ENCODE assay signal across 13 cellular contexts in genomic region chr21:37787456-37787855, GRCh38.
DNase-seq lines count a peak whose midpoint lies in the region; ATAC-seq, FAIRE-seq and TF ChIP-seq lines count a peak whose summit lies in the region.
"Had no signal": no experiment of that assay in that cellular context is flagged by ENCODE, and none has a peak within 500 bp of the region (broad histone marks: within the 10 kb centered on the region; RNA-seq: fewer than 3 reads in every experiment).

No MANE protein-coding gene starts in this region.

- H3K36me3 ChIP-seq in mammary epithelial cell (ENCODE audit: insufficient read depth, low read length) = no peaks in the 10 kb centered on the region
- no peaks in the 10 kb centered on the region for H3K36me3 ChIP-seq in keratinocyte (ENCODE audit: control insufficient read depth in 2 of 2, extremely low read depth in 1 of 2, insufficient read depth in 2 of 2, low read length in 2 of 2)

- in situ Hi-C loops in mammary epithelial cell (cut with MboI; ENCODE audit: low sequenced_read_pairs in 2 of 2) = no loop called here

- DNase-seq in A549 (ENCODE audit: low read depth in 1 of 2, low spot score in 1 of 2) = peak; percentile 5 to 53
- DNase-seq in HS-5 (ENCODE audit: low read depth) = peak; percentile 77
- DNase-seq in mammary epithelial cell = peak; percentile 61
- peak; percentile 55 for DNase-seq in keratinocyte (ENCODE audit: low read depth, low spot score)
- DNase-seq in NCI-H524 treated with DMSO at 0.1 percent for 48 hours (lab: John Stamatoyannopoulos, UW) = no peak
- no peak for DNase-seq in GM19238 (ENCODE audit: insufficient read length, low spot score)
- DNase-seq: activated CD8-positive, alpha-beta memory T cell treated with anti-CD3 and anti-CD28 coated beads for 24 hours; DMS79; effector CD4-positive, alpha-beta T cell had no signal

- no peaks in the 10 kb centered on the region for H3K9me3 ChIP-seq in A549
- peaks cover 4% of the 10 kb centered on the region for H3K9me3 ChIP-seq in mammary epithelial cell (replicated peaks; ENCODE audit: insufficient read depth, low read length)
- H3K9me3 ChIP-seq in keratinocyte (ENCODE audit: control insufficient read depth, low read depth, low read length) = peaks cover 2% of the 10 kb centered on the region

- POLR2A ChIA-PET in A549 (lab: Yijun Ruan, JAX) = no interaction called here

- CTCF ChIA-PET in A549 (lab: Yijun Ruan, JAX) (interaction anchor here (0.6 to 1.1 kb wide), 3 partner anchors 9 to 92 kb away, joined by 3 read pairs; no protein-coding TSS in a partner anchor), mammary epithelial cell (lab: Charles Lee; ENCODE audit: low non-redundant PET) (no interaction called here)

- no peaks in the 10 kb centered on the region for H3K9me1 ChIP-seq in keratinocyte (ENCODE audit: control insufficient read depth, extremely low read depth, insufficient read depth, low read length)

- TF ChIP-seq RAD21 in A549 (conservative IDR thresholded peaks at IDR 0.05 in 1 of 2, IDR thresholded peaks at IDR 0.05 in 1 of 2) = no peak

- H3K27ac ChIP-seq in A549 = peak overlapping the region; percentile 10 to 60; a peak in 2 of 6 replicates
- no peak overlapping the region for H3K27ac ChIP-seq in mammary epithelial cell (ENCODE audit: insufficient read depth, low read depth, low read length)
- H3K27ac ChIP-seq in keratinocyte (ENCODE audit: control insufficient read depth, insufficient read depth, low read length) = peak overlapping the region; percentile 51
- H3K27ac ChIP-seq: skin epidermis had no signal

- H3K4me2 ChIP-seq in A549 (peak overlapping the region; percentile 14; the same call in 1 of the 3 replicates), mammary epithelial cell (ENCODE audit: insufficient read depth, low read depth, low read length) (no peak overlapping the region), keratinocyte (ENCODE audit: control insufficient read depth, extremely low read depth, insufficient read depth, low read depth, low read length) (peak overlapping the region; percentile 26)

- no peak for TF ChIP-seq EP300 in A549 (IDR thresholded peaks at IDR 0.05)

- ATAC-seq in A549 = peak; percentile 34 to 61; a peak in 4 of 6 replicates
- no peak for ATAC-seq in HG02571 (IDR thresholded peaks at IDR 0.05; ENCODE audit: unreplicated experiment)
- ATAC-seq in HG02610 (IDR thresholded peaks at IDR 0.05; ENCODE audit: unreplicated experiment) = no peak
- ATAC-seq: HCT116 had no signal

- BruUV-seq in mammary epithelial cell (replicated peaks; lab: Mats Ljungman, UMichigan) = no TSS peak

- dilution Hi-C loops in mammary epithelial cell (cut with HindIII; ENCODE audit: low sequenced_read_pairs) (no loop called here), keratinocyte (cut with MboI; ENCODE audit: extremely low pct_ligation_motif_present, low sequenced_read_pairs) (no loop called here)

- no peak overlapping the region for H3K4me3 ChIP-seq in A549
- H3K4me3 ChIP-seq in mammary epithelial cell (replicated peaks in 1 of 3; ENCODE audit: insufficient read depth in 1 of 3, low read depth in 2 of 3, low read length in 3 of 3) = no peak overlapping the region
- no peak overlapping the region for H3K4me3 ChIP-seq in keratinocyte (ENCODE audit: control insufficient read depth in 2 of 3, extremely low read depth in 1 of 3, insufficient read depth in 2 of 3, low read depth in 1 of 3, low read length in 3 of 3)
- H3K4me3 ChIP-seq: skin epidermis had no signal

- no peak for FAIRE-seq in A549 (lab: Jason Lieb, UNC)
- FAIRE-seq in keratinocyte (lab: Jason Lieb, UNC) = peak; percentile 82

- H2AFZ ChIP-seq in mammary epithelial cell (ENCODE audit: low read depth, low read length) (no peak overlapping the region), keratinocyte (ENCODE audit: control insufficient read depth, low read length) (no peak overlapping the region)

- no peaks in the 10 kb centered on the region for H3K27me3 ChIP-seq in mammary epithelial cell (ENCODE audit: insufficient read depth, low read length)
- H3K27me3 ChIP-seq in keratinocyte (ENCODE audit: control insufficient read depth, extremely low read depth, insufficient read depth, low read length) = no peaks in the 10 kb centered on the region

- H3K9ac ChIP-seq in mammary epithelial cell (ENCODE audit: insufficient read depth, low read length) (no peak overlapping the region), keratinocyte (ENCODE audit: control insufficient read depth, extremely low read depth, insufficient read depth, low read length) (no peak overlapping the region)

- H4K20me1 ChIP-seq in mammary epithelial cell (ENCODE audit: insufficient read depth, low read length) (no peaks in the 10 kb centered on the region), keratinocyte (ENCODE audit: control insufficient read depth, extremely low read depth, insufficient read depth, low read length) (no peaks in the 10 kb centered on the region)

- TF ChIP-seq CTCF in A549 (IDR thresholded peaks at IDR 0.05) (no peak), mammary epithelial cell (conservative IDR thresholded peaks at IDR 0.05 in 1 of 2, IDR thresholded peaks at IDR 0.05 in 1 of 2; ENCODE audit: extremely low read depth in 1 of 2, insufficient read depth in 1 of 2, low read depth in 1 of 2, low read length in 2 of 2) (no peak), keratinocyte (optimal IDR thresholded peaks at IDR 0.05 in 1 of 3, IDR thresholded peaks at IDR 0.05 in 1 of 3, conservative IDR thresholded peaks at IDR 0.05 in 1 of 3; ENCODE audit: extremely low read depth in 1 of 3, insufficient read depth in 2 of 3, low read length in 3 of 3) (no peak)

- H3K4me1 ChIP-seq in A549 = peaks cover 12% of the 10 kb centered on the region; the same call in 2 of the 3 replicates
- peaks cover 4% of the 10 kb centered on the region for H3K4me1 ChIP-seq in mammary epithelial cell (ENCODE audit: insufficient read depth, low read length)
- H3K4me1 ChIP-seq in keratinocyte (ENCODE audit: control insufficient read depth, extremely low read depth, insufficient read depth, low read length) = peaks cover 23% of the 10 kb centered on the region

- no peaks in the 10 kb centered on the region for H3K79me2 ChIP-seq in mammary epithelial cell (ENCODE audit: insufficient read depth, low read length)
- H3K79me2 ChIP-seq in keratinocyte (ENCODE audit: control insufficient read depth, insufficient read depth, low read length) = no peaks in the 10 kb centered on the region

- intact Hi-C loops in mammary epithelial cell (cut with micrococcal nuclease) = no loop called here

- TF ChIP-seq POLR2A in A549 (IDR thresholded peaks at IDR 0.05; ENCODE audit: low read length) = no peak

- 40% methylated on average over 1 of the region's 1 CpG for WGBS in A549 (ENCODE audit: missing lambda C conversion rate)
- WGBS in mammary epithelial cell (ENCODE audit: low coverage, missing lambda C conversion rate) = 71% methylated on average over 1 of the region's 1 CpG

TF ChIP-seq in A549, 52 proteins besides CTCF, POLR2A, EP300 and RAD21:
- 0 out of 2 replicates have a peak, but pooled peaks have one; percentile 17 for TF ChIP-seq JUNB (IDR thresholded peaks at IDR 0.05)
- no peak for TF ChIP-seq HMGXB4 (CRISPR knock-in tag; IDR thresholded peaks at IDR 0.05; ENCODE audit: borderline replicate concordance)
- TF ChIP-seq RARB (CRISPR knock-in tag; IDR thresholded peaks at IDR 0.05) = no peak
- TF ChIP-seq, protein P1, sequence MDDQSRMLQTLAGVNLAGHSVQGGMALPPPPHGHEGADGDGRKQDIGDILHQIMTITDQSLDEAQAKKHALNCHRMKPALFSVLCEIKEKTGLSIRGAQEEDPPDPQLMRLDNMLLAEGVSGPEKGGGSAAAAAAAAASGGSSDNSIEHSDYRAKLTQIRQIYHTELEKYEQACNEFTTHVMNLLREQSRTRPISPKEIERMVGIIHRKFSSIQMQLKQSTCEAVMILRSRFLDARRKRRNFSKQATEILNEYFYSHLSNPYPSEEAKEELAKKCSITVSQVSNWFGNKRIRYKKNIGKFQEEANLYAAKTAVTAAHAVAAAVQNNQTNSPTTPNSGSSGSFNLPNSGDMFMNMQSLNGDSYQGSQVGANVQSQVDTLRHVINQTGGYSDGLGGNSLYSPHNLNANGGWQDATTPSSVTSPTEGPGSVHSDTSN (IDR thresholded peaks at IDR 0.05) = no peak
- no peak for TF ChIP-seq PHF8 (IDR thresholded peaks at IDR 0.05; ENCODE audit: borderline replicate concordance, low read depth)
- TF ChIP-seq MAZ (IDR thresholded peaks at IDR 0.05; ENCODE audit: borderline replicate concordance, low read depth, low read length) = no peak
- no peak for TF ChIP-seq CEBPB (IDR thresholded peaks at IDR 0.05)
TF ChIP-seq in A549: peak in this region for 1.

Comparison
In these comparisons a context has a peak if more than half of its experiments do, and no peak if none do; other contexts are left out.
1. ATAC-seq: peak in A549 (2 of 2); none in HG02571 (single experiment) and HG02610 (single experiment).
2. DNase-seq: peak in A549 (2 of 2), HS-5 (single experiment), mammary epithelial cell (single experiment) and keratinocyte (single experiment); none in NCI-H524 treated with DMSO at 0.1 percent for 48 hours (single experiment) and GM19238 (single experiment).